In the genomic region with DNA sequence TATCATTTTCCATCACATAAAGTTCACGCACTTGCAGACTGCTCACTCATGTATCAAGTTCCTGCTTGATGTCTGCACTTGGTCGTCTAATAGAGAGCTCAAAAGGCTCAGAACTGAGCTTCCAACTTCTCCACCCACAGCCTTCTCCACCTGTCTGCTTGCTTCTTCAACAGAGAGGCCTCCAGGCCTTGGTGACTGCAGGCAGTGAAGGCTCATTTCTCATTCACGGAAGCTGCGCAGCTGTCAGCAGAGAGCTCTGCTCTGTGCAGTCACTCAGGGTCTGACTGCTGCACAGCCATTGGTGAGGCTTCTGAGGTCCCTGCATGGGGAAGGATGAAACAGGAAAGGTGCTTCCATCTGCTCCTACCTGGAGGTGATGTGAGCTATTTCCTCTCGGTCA, we compare ENCODE assay signal across 34 cellular contexts.
A peak's percentile ranks its signal among the peaks of the same experiment; 100 is the strongest.
DNase-seq lines count a peak whose midpoint lies in the region; ATAC-seq, FAIRE-seq and TF ChIP-seq lines count a peak whose summit lies in the region.
"Had no signal": no experiment of that assay in that cellular context is flagged by ENCODE, and none has a peak within 500 bp of the region (broad histone marks: within the 10 kb centered on the region; RNA-seq: fewer than 3 reads in every experiment).

No MANE protein-coding gene starts in this region.

- no peaks in the 10 kb centered on the region for H3K9me3 ChIP-seq in neuronal stem cell (replicated peaks in 1 of 2; ENCODE audit: control insufficient read depth in 2 of 2, insufficient read depth in 1 of 2, low read depth in 1 of 2, low read length in 2 of 2)
- H3K9me3 ChIP-seq in CD4-positive, alpha-beta T cell (ENCODE audit: control insufficient read depth, low read length) = no peaks in the 10 kb centered on the region
- H3K9me3 ChIP-seq: Caco-2, neutrophil, right lobe of liver, spleen, stomach had no signal

- no peak overlapping the region for H2AK5ac ChIP-seq in neuronal stem cell (ENCODE audit: low read depth, low read length)

- H2BK120ac ChIP-seq in neuronal stem cell (ENCODE audit: low read depth, low read length) = no peak overlapping the region

- H3K9ac ChIP-seq in neuronal stem cell (ENCODE audit: low read depth, low read length, poor library complexity) = no peak overlapping the region
- H3K9ac ChIP-seq: KMS-11 had no signal

- no peak overlapping the region for H3K4me2 ChIP-seq in neuronal stem cell (ENCODE audit: insufficient read depth, low read length, poor library complexity, severe bottlenecking)
- H3K4me2 ChIP-seq: KMS-11, PC-9 had no signal

- H2BK15ac ChIP-seq in neuronal stem cell (ENCODE audit: low read length) = no peak overlapping the region

- no peak overlapping the region for H4K91ac ChIP-seq in neuronal stem cell (ENCODE audit: low read depth, low read length, poor library complexity)

- no peaks in the 10 kb centered on the region for H3K27me3 ChIP-seq in neuronal stem cell (ENCODE audit: control insufficient read depth in 3 of 3, insufficient read depth in 3 of 3, low read depth in 1 of 3, low read length in 3 of 3)
- peaks cover 3% of the 10 kb centered on the region for H3K27me3 ChIP-seq in CD4-positive, alpha-beta T cell (ENCODE audit: control insufficient read depth, insufficient read depth, low read length)
- H3K27me3 ChIP-seq: neutrophil, right lobe of liver had no signal

- no peak overlapping the region for H3K27ac ChIP-seq in neuronal stem cell (replicated peaks; ENCODE audit: low read length)
- H3K27ac ChIP-seq in CD4-positive, alpha-beta T cell (ENCODE audit: low read depth, low read length) = no peak overlapping the region
- H3K27ac ChIP-seq: HL-60, KMS-11, neutrophil, PC-9, right lobe of liver, spleen, stomach had no signal

- FAIRE-seq in GM12892 (lab: Jason Lieb, UNC) = peak; percentile 24
- no peak for FAIRE-seq in GM19239 (lab: Jason Lieb, UNC)
- FAIRE-seq: TTC549 had no signal

- H3K4me3 ChIP-seq in neuronal stem cell (ENCODE audit: low read length in 2 of 2) = no peak overlapping the region
- H3K4me3 ChIP-seq: PC-9, right lobe of liver, spleen, stomach had no signal

- no peak for TF ChIP-seq CTCF in activated B cell treated with CpG ODN at 0.5 μM for 24 hours (IDR thresholded peaks at IDR 0.05)
- TF ChIP-seq CTCF in CD4-positive, alpha-beta T cell (IDR thresholded peaks at IDR 0.05) = no peak

- WGBS in neuronal stem cell (ENCODE audit: extremely low coverage in 2 of 2, insufficient read length in 2 of 2, insufficient replicate concordance in 1 of 2), 2 donors = no CpG with 5 or more reads among the region's 5 CpGs

- peak overlapping the region; percentile 65 for H2AFZ ChIP-seq in neuronal stem cell (ENCODE audit: low read length)
- H2AFZ ChIP-seq: PC-9 had no signal

- POLR2A ChIA-PET in activated B cell treated with CpG ODN at 0.5 μM for 24 hours (lab: Charles Lee) = interaction anchor here (0.7 kb wide), 1 partner anchor 120 kb away, joined by 3 read pairs; no protein-coding TSS in a partner anchor
- POLR2A ChIA-PET in CD4-positive, alpha-beta T cell (lab: Charles Lee) = no interaction called here

- H3K79me1 ChIP-seq in neuronal stem cell (ENCODE audit: low read depth, low read length) = no peaks in the 10 kb centered on the region

- TF ChIP-seq POLR2A in GM12892 (IDR thresholded peaks at IDR 0.05; ENCODE audit: low read depth, low read length) = no peak

- peaks cover 0 to 12% of the 10 kb centered on the region in 2 donors for H3K4me1 ChIP-seq in neuronal stem cell (ENCODE audit: control insufficient read depth in 2 of 2, insufficient read depth in 1 of 2, low read depth in 1 of 2, low read length in 2 of 2)
- H3K4me1 ChIP-seq: Caco-2, right lobe of liver had no signal

- no peaks in the 10 kb centered on the region for H3K9me3 Mint-ChIP-seq in activated B cell treated with CpG ODN at 0.5 μM for 24 hours
- no peaks in the 10 kb centered on the region for H3K9me3 Mint-ChIP-seq in natural killer cell treated with Interleukin-12 subunit alpha and Interleukin-12 subunit beta and Interleukin-15 and Interleukin-18, amount 100 ng/mL, for 72 hours
- H3K9me3 Mint-ChIP-seq in CD4-positive, alpha-beta T cell = no peaks in the 10 kb centered on the region
- H3K9me3 Mint-ChIP-seq: activated CD4-positive, alpha-beta memory T cell treated with anti-CD3 and anti-CD28 coated beads for 36 hours; activated T-cell treated with anti-CD3 and anti-CD28 coated beads, Interleukin-2, amount 50 U/mL, for 72 hours; effector memory CD8-positive, alpha-beta T cell; T-helper 1 cell treated with Interleukin-12 subunit alpha and Interleukin-12 subunit beta and Interleukin-4 antibody, amounts not matched to agents 30 μg/mL and 1 μg/mL, for 36 hours had no signal

- no peak overlapping the region for H2BK5ac ChIP-seq in neuronal stem cell (ENCODE audit: low read length)

- no peak overlapping the region for H3K14ac ChIP-seq in neuronal stem cell (ENCODE audit: low read length)

- peak overlapping the region; percentile 32 for H3K4me3 Mint-ChIP-seq in activated B cell treated with CpG ODN at 0.5 μM for 24 hours
- no peak overlapping the region for H3K4me3 Mint-ChIP-seq in natural killer cell treated with Interleukin-12 subunit alpha and Interleukin-12 subunit beta and Interleukin-15 and Interleukin-18, amount 100 ng/mL, for 72 hours
- H3K4me3 Mint-ChIP-seq in CD4-positive, alpha-beta T cell = no peak overlapping the region
- H3K4me3 Mint-ChIP-seq: activated CD4-positive, alpha-beta memory T cell treated with anti-CD3 and anti-CD28 coated beads for 36 hours; activated T-cell treated with anti-CD3 and anti-CD28 coated beads, Interleukin-2, amount 50 U/mL, for 72 hours; effector memory CD8-positive, alpha-beta T cell; T-helper 1 cell treated with Interleukin-12 subunit alpha and Interleukin-12 subunit beta and Interleukin-4 antibody, amounts not matched to agents 30 μg/mL and 1 μg/mL, for 36 hours had no signal

- peaks cover 54% of the 10 kb centered on the region for H3K4me1 Mint-ChIP-seq in activated B cell treated with CpG ODN at 0.5 μM for 24 hours
- no peaks in the 10 kb centered on the region for H3K4me1 Mint-ChIP-seq in natural killer cell treated with Interleukin-12 subunit alpha and Interleukin-12 subunit beta and Interleukin-15 and Interleukin-18, amount 100 ng/mL, for 72 hours (ENCODE audit: low read depth in 2 of 2)
- no peaks in the 10 kb centered on the region for H3K4me1 Mint-ChIP-seq in CD4-positive, alpha-beta T cell (ENCODE audit: low read depth)

- peak overlapping the region; percentile 62 for H3K27ac Mint-ChIP-seq in activated B cell treated with CpG ODN at 0.5 μM for 24 hours
- no peak overlapping the region for H3K27ac Mint-ChIP-seq in natural killer cell treated with Interleukin-12 subunit alpha and Interleukin-12 subunit beta and Interleukin-15 and Interleukin-18, amount 100 ng/mL, for 72 hours
- no peak overlapping the region for H3K27ac Mint-ChIP-seq in CD4-positive, alpha-beta T cell
- H3K27ac Mint-ChIP-seq: activated CD4-positive, alpha-beta memory T cell treated with anti-CD3 and anti-CD28 coated beads for 36 hours; activated T-cell treated with anti-CD3 and anti-CD28 coated beads, Interleukin-2, amount 50 U/mL, for 72 hours; effector memory CD8-positive, alpha-beta T cell; progenitor cell of endocrine pancreas; T-helper 1 cell treated with Interleukin-12 subunit alpha and Interleukin-12 subunit beta and Interleukin-4 antibody, amounts not matched to agents 30 μg/mL and 1 μg/mL, for 36 hours had no signal

- H3K18ac ChIP-seq in neuronal stem cell (ENCODE audit: low read length) = no peak overlapping the region

- no peaks in the 10 kb centered on the region for H3K36me3 Mint-ChIP-seq in activated B cell treated with CpG ODN at 0.5 μM for 24 hours (ENCODE audit: low read depth)
- no peaks in the 10 kb centered on the region for H3K36me3 Mint-ChIP-seq in natural killer cell treated with Interleukin-12 subunit alpha and Interleukin-12 subunit beta and Interleukin-15 and Interleukin-18, amount 100 ng/mL, for 72 hours
- H3K36me3 Mint-ChIP-seq in CD4-positive, alpha-beta T cell (ENCODE audit: low read depth) = no peaks in the 10 kb centered on the region
- H3K36me3 Mint-ChIP-seq: activated CD4-positive, alpha-beta memory T cell treated with anti-CD3 and anti-CD28 coated beads for 36 hours had no signal

- no peak overlapping the region for H4K8ac ChIP-seq in neuronal stem cell (ENCODE audit: low read depth, low read length)

- ATAC-seq in HG02642 (IDR thresholded peaks at IDR 0.05; ENCODE audit: poor library complexity, unreplicated experiment) (peak; percentile 49), activated B cell treated with CpG ODN at 0.5 μM for 24 hours (ENCODE audit: low read depth) (peak; percentile 78), GM18870 (IDR thresholded peaks at IDR 0.05; ENCODE audit: unreplicated experiment) (no peak)
- no peak for ATAC-seq in natural killer cell treated with Interleukin-12 subunit alpha and Interleukin-12 subunit beta and Interleukin-15 and Interleukin-18, amount 100 ng/mL, for 72 hours
- no peak for ATAC-seq in CD4-positive, alpha-beta T cell (ENCODE audit: poor library complexity)
- ATAC-seq: activated CD4-positive, CD25-positive, alpha-beta regulatory T cell treated with anti-CD3 and anti-CD28 coated beads, Interleukin-2, amount 50 U/mL, for 24 hours; activated T-cell treated with anti-CD3 and anti-CD28 coated beads, Interleukin-2, amount 50 U/mL, for 72 hours; effector memory CD8-positive, alpha-beta T cell; left colon; right lobe of liver; SK-N-SH treated with all-trans-retinoic acid at 6 μM for 48 hours had no signal

- no peak overlapping the region for H3K4ac ChIP-seq in neuronal stem cell (ENCODE audit: low read length)

- no peak overlapping the region for H2BK12ac ChIP-seq in neuronal stem cell (ENCODE audit: low read length)

- no peaks in the 10 kb centered on the region for H3K36me3 ChIP-seq in neuronal stem cell (replicated peaks in 1 of 2; ENCODE audit: control insufficient read depth in 2 of 2, insufficient read depth in 2 of 2, low read length in 2 of 2)
- H3K36me3 ChIP-seq: neutrophil, right lobe of liver, spleen, stomach had no signal

- H3K23ac ChIP-seq in neuronal stem cell (ENCODE audit: low read depth, low read length, poor library complexity) = no peak overlapping the region

- DNase-seq in GM12892 (ENCODE audit: insufficient read length) = no peak
- DNase-seq in activated B cell treated with CpG ODN at 0.5 μM for 24 hours = no peak
- no peak for DNase-seq in neuronal stem cell (ENCODE audit: low spot score)
- DNase-seq in natural killer cell treated with Interleukin-12 subunit alpha and Interleukin-12 subunit beta and Interleukin-15 and Interleukin-18, amount 100 ng/mL, for 72 hours (ENCODE audit: low spot score) = no peak
- DNase-seq in CD4-positive, alpha-beta T cell = no peak
- no peak for DNase-seq in GM19239 (ENCODE audit: insufficient read length, low spot score)
- DNase-seq: ACHN; activated CD4-positive, alpha-beta memory T cell treated with anti-CD3 and anti-CD28 coated beads for 36 hours; activated naive CD4-positive, alpha-beta T cell treated with Interleukin-2 at 50 U/mL for 16 hours; activated T-cell treated with anti-CD3 and anti-CD28 coated beads, Interleukin-2, amount 50 U/mL, for 72 hours; Caco-2; effector memory CD8-positive, alpha-beta T cell; glutamatergic neuron; left colon; mesenchymal stem cell; NCI-H1417 treated with DMSO at 0.1 percent for 48 hours; NCI-H2081 treated with DMSO at 0.1 percent for 48 hours; NCI-H226; NCI-H69; PC-9; right lobe of liver; spleen; stimulated activated CD8-positive, alpha-beta memory T cell treated with anti-CD3 and anti-CD28 coated beads, Interleukin-4, amount 100 ng/mL, for 48 hours; stomach had no signal

- CTCF ChIA-PET in activated B cell treated with CpG ODN at 0.5 μM for 24 hours (lab: Charles Lee) = interaction anchor here (1.5 kb wide), 1 partner anchor 86 kb away, joined by 8 read pairs; no protein-coding TSS in a partner anchor
- CTCF ChIA-PET in CD4-positive, alpha-beta T cell (lab: Charles Lee) = no interaction called here

- peaks cover 4% of the 10 kb centered on the region for H3K27me3 Mint-ChIP-seq in activated B cell treated with CpG ODN at 0.5 μM for 24 hours
- H3K27me3 Mint-ChIP-seq in natural killer cell treated with Interleukin-12 subunit alpha and Interleukin-12 subunit beta and Interleukin-15 and Interleukin-18, amount 100 ng/mL, for 72 hours = peaks cover 25% of the 10 kb centered on the region in 2 donors
- H3K27me3 Mint-ChIP-seq in CD4-positive, alpha-beta T cell = peaks cover 25% of the 10 kb centered on the region

- intact Hi-C loops in activated B cell treated with CpG ODN at 0.5 μM for 24 hours (cut with micrococcal nuclease) = loop anchor here (2.0 to 5.0 kb wide), 3 partner anchors 36 to 126 kb away; a partner anchor contains a TSS
- intact Hi-C loops in CD4-positive, alpha-beta T cell (cut with DNase I, micrococcal nuclease) = no loop called here

Comparison
In these comparisons a context has a peak if more than half of its experiments do, and no peak if none do; other contexts are left out.
1. ATAC-seq: peak in HG02642 (single experiment) and activated B cell treated with CpG ODN at 0.5 μM for 24 hours (single experiment); none in natural killer cell treated with Interleukin-12 subunit alpha and Interleukin-12 subunit beta and Interleukin-15 and Interleukin-18, amount 100 ng/mL, for 72 hours (0 of 2), CD4-positive, alpha-beta T cell (single experiment) and GM18870 (single experiment).